In the genomic region with DNA sequence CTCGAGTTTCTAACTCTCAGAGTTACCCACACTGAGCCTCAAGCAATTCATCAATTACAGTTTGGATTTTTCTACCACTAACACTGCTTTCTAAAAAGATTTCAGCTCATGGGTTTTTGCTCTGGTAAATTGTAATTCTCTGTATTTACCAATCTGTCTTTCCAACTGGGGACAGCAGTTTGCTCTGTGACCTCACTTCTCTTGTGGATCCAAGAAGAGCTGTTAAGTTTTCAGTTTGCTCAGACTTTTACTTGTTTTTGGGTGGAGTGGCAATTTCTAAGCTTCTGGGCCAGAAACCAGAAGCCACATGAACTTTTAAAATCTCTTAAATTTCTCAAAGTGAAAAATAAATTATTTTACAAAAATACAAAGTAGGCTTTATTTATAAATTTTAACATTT, we compare ENCODE assay signal across 16 cellular contexts.
DNase-seq lines count a peak whose midpoint lies in the region; ATAC-seq and TF ChIP-seq lines count a peak whose summit lies in the region.
"Had no signal": no experiment of that assay in that cellular context is flagged by ENCODE, and none has a peak within 500 bp of the region (broad histone marks: within the 10 kb centered on the region; RNA-seq: fewer than 3 reads in every experiment).

No MANE protein-coding gene starts in this region.

- no peak for TF ChIP-seq EP300 in esophagus muscularis mucosa (IDR thresholded peaks at IDR 0.05)

- ATAC-seq in PC-3 (no peak), left lobe of liver (peak; percentile 73), heart left ventricle (no peak)
- ATAC-seq: GM23338 had no signal

- H3K9ac ChIP-seq in GM23248 (no peak overlapping the region), PC-3 (ENCODE audit: low read length) (no peak overlapping the region), smooth muscle cell (ENCODE audit: low read depth) (no peak overlapping the region)

- BruUV-seq in PC-3 (replicated peaks; lab: Mats Ljungman, UMichigan): no TSS peak

- H3K79me2 ChIP-seq in GM23248 (ENCODE audit: insufficient read depth) (no peaks in the 10 kb centered on the region), PC-3 (ENCODE audit: low read length) (no peaks in the 10 kb centered on the region), smooth muscle cell (ENCODE audit: low read depth) (no peaks in the 10 kb centered on the region)

- TF ChIP-seq CTCF in PC-3 (conservative IDR thresholded peaks at IDR 0.05; ENCODE audit: low read depth, low read length) (no peak), smooth muscle cell (IDR thresholded peaks at IDR 0.05; ENCODE audit: borderline replicate concordance, insufficient read depth, poor library complexity, severe bottlenecking) (no peak), heart left ventricle (IDR thresholded peaks at IDR 0.05) (no peak), esophagus muscularis mucosa (IDR thresholded peaks at IDR 0.05) (no peak)

- POLR2A ChIA-PET in PC-3 (lab: Charles Lee; ENCODE audit: unreplicated experiment): no interaction called here

- TF ChIP-seq POLR2A in heart left ventricle (IDR thresholded peaks at IDR 0.05): no peak
- TF ChIP-seq POLR2A in esophagus muscularis mucosa (IDR thresholded peaks at IDR 0.05; ENCODE audit: low read depth): no peak

- peak overlapping the region; percentile 7 for H3K4me2 ChIP-seq in GM23248 (ENCODE audit: unreplicated experiment)
- H3K4me2 ChIP-seq in PC-3 (ENCODE audit: low read length): no peak overlapping the region
- no peak overlapping the region for H3K4me2 ChIP-seq in smooth muscle cell
- H3K4me2 ChIP-seq: GM23338 had no signal

- no peak overlapping the region for H3K27ac ChIP-seq in GM23248
- no peak overlapping the region for H3K27ac ChIP-seq in PC-3 (ENCODE audit: low read length)
- H3K27ac ChIP-seq in smooth muscle cell (ENCODE audit: low read depth): no peak overlapping the region
- H3K27ac ChIP-seq in heart left ventricle: no peak overlapping the region
- no peak overlapping the region for H3K27ac ChIP-seq in esophagus muscularis mucosa (replicated peaks in 1 of 4)
- H3K27ac ChIP-seq: C4-2B had no signal

- intact Hi-C loops in PC-3 (cut with micrococcal nuclease) (loop anchor here (5.0 kb wide), 1 partner anchor 51 kb away; no protein-coding TSS in a partner anchor), heart left ventricle (cut with DNase I) (loop anchor here in 5 of 10 donors (5.0 to 10.0 kb wide), 4 partner anchors 93 to 256 kb away; no protein-coding TSS in a partner anchor), esophagus muscularis mucosa (cut with DNase I) (no loop called here)

- H3K9me2 ChIP-seq in GM23248 (ENCODE audit: insufficient read depth) (no peaks in the 10 kb centered on the region), PC-3 (replicated peaks; ENCODE audit: low read length) (no peaks in the 10 kb centered on the region)

- H4K20me1 ChIP-seq in GM23248 (ENCODE audit: insufficient read depth) (no peaks in the 10 kb centered on the region), PC-3 (ENCODE audit: low read length) (no peaks in the 10 kb centered on the region), smooth muscle cell (ENCODE audit: low read depth) (no peaks in the 10 kb centered on the region)

- no peaks in the 10 kb centered on the region for H3F3A ChIP-seq in GM23248 (ENCODE audit: insufficient read depth)
- H3F3A ChIP-seq in PC-3 (ENCODE audit: low read length, unreplicated experiment): no peaks in the 10 kb centered on the region
- H3F3A ChIP-seq in smooth muscle cell (ENCODE audit: low read depth): no peaks in the 10 kb centered on the region

- DNase-seq in GM23248: peak; percentile 5
- no peak for DNase-seq in PC-3
- DNase-seq in left lobe of liver (ENCODE audit: low spot score): no peak
- DNase-seq in smooth muscle cell (lab: John Stamatoyannopoulos, UW; ENCODE audit: unreplicated experiment): no peak
- no peak for DNase-seq in heart left ventricle
- no peak for DNase-seq in COLO668 (lab: John Stamatoyannopoulos, UW; ENCODE audit: unreplicated experiment)
- no peak for DNase-seq in esophagus muscularis mucosa (ENCODE audit: extremely low spot score)
- DNase-seq: BE2C; CD4-positive, alpha-beta memory T cell; COR-L47; DMS153; DMS79 treated with DMSO at 0.1 percent for 48 hours; EL; H9 had no signal

- H3K36me3 ChIP-seq in GM23248 (ENCODE audit: low read depth) (no peaks in the 10 kb centered on the region), PC-3 (ENCODE audit: low read depth, low read length) (no peaks in the 10 kb centered on the region), smooth muscle cell (ENCODE audit: low read depth) (no peaks in the 10 kb centered on the region), heart left ventricle (no peaks in the 10 kb centered on the region), esophagus muscularis mucosa (no peaks in the 10 kb centered on the region)
- H3K36me3 ChIP-seq: BE2C had no signal

- CTCF ChIA-PET in PC-3 (lab: Charles Lee): no interaction called here

- H3K4me3 ChIP-seq in GM23248: no peak overlapping the region
- no peak overlapping the region for H3K4me3 ChIP-seq in PC-3 (ENCODE audit: low read length)
- H3K4me3 ChIP-seq in smooth muscle cell: no peak overlapping the region
- no peak overlapping the region for H3K4me3 ChIP-seq in heart left ventricle
- no peak overlapping the region for H3K4me3 ChIP-seq in esophagus muscularis mucosa
- H3K4me3 ChIP-seq: GM23338 had no signal

- H2AFZ ChIP-seq in GM23248: peak overlapping the region; percentile 57
- H2AFZ ChIP-seq in PC-3 (ENCODE audit: low read length): peak overlapping the region; percentile 11
- H2AFZ ChIP-seq in smooth muscle cell (ENCODE audit: low read depth): peak overlapping the region; percentile 41
- H2AFZ ChIP-seq: GM23338 had no signal

- H3K4me1 ChIP-seq in GM23248 (ENCODE audit: insufficient read depth) (0 out of 2 replicates have a peak, but pooled peaks cover 5% of the 10 kb centered on the region), PC-3 (ENCODE audit: insufficient read depth, low read length) (peaks cover 9% of the 10 kb centered on the region), smooth muscle cell (ENCODE audit: low read depth) (no peaks in the 10 kb centered on the region), heart left ventricle (no peaks in the 10 kb centered on the region), esophagus muscularis mucosa (no peaks in the 10 kb centered on the region)
- H3K4me1 ChIP-seq: BE2C had no signal

- H3K27me3 ChIP-seq in GM23248 (replicated peaks; ENCODE audit: insufficient read depth) (no peaks in the 10 kb centered on the region), PC-3 (ENCODE audit: low read length) (no peaks in the 10 kb centered on the region), smooth muscle cell (ENCODE audit: low read depth) (no peaks in the 10 kb centered on the region), heart left ventricle (no peaks in the 10 kb centered on the region), esophagus muscularis mucosa (no peaks in the 10 kb centered on the region)
- H3K27me3 ChIP-seq: BE2C had no signal

- in situ Hi-C loops in GM23248 (cut with MboI): no loop called here

- WGBS in GM23248 (ENCODE audit: low coverage in 1 of 2, low lambda C conversion rate in 2 of 2, missing lambda C conversion rate in 2 of 2), 2 experiments: 47 to 57% methylated on average over 1 of the region's 1 CpG
- WGBS in smooth muscle cell (ENCODE audit: low lambda C conversion rate): 76% methylated on average over 1 of the region's 1 CpG
- WGBS in heart left ventricle, 4 donors: 51 to 57% (median 55%) methylated on average over 1 of the region's 1 CpG
- 45% methylated on average over 1 of the region's 1 CpG for WGBS in esophagus muscularis mucosa

- H3K9me3 ChIP-seq in GM23248 (ENCODE audit: low read depth) (no peaks in the 10 kb centered on the region), PC-3 (ENCODE audit: low read length) (no peaks in the 10 kb centered on the region), smooth muscle cell (replicated peaks; ENCODE audit: low read depth) (no peaks in the 10 kb centered on the region), heart left ventricle (no peaks in the 10 kb centered on the region), esophagus muscularis mucosa (no peaks in the 10 kb centered on the region)
- H3K9me3 ChIP-seq: BE2C had no signal
